ENCODE assay signal across 12 cellular contexts in genomic region chr4:610411-611261, GRCh38. TPM values are rescaled to one million over a fixed set of nuclear protein-coding genes. Genes with fewer than 3 reads are reported as not detected.
DNase-seq lines count a peak whose midpoint lies in the region; ATAC-seq and TF ChIP-seq lines count a peak whose summit lies in the region.
"Had no signal": no experiment of that assay in that cellular context is flagged by ENCODE, and none has a peak within 500 bp of the region (broad histone marks: within the 10 kb centered on the region; RNA-seq: fewer than 3 reads in every experiment).

No MANE protein-coding gene starts in this region.

- TF ChIP-seq POLR2A in IMR-90 (IDR thresholded peaks at IDR 0.05; ENCODE audit: low read depth, low read length) = no peak

- H3K4me2 ChIP-seq in IMR-90 (ENCODE audit: low read depth, low read length) = no peak overlapping the region

- dilution Hi-C loops in IMR-90 (cut with HindIII; ENCODE audit: low sequenced_read_pairs, unreplicated experiment) = no loop called here

- H2AK9ac ChIP-seq in IMR-90 (replicated peaks; ENCODE audit: low read depth, low read length, poor library complexity) = no peak overlapping the region

- no peak overlapping the region for H4K91ac ChIP-seq in IMR-90 (ENCODE audit: insufficient read depth, low read depth, low read length)

- H4K8ac ChIP-seq in IMR-90 (ENCODE audit: low read depth in 2 of 2, low read length in 2 of 2) = no peak overlapping the region

- H4K5ac ChIP-seq in IMR-90 (ENCODE audit: low read depth, low read length) = no peak overlapping the region

- H4K20me1 ChIP-seq in IMR-90 (ENCODE audit: insufficient read depth, low read length) = no peaks in the 10 kb centered on the region

- TF ChIP-seq RAD21 in IMR-90 (IDR thresholded peaks at IDR 0.05; ENCODE audit: low read length) = no peak

- intact Hi-C loops in Calu3 (cut with micrococcal nuclease; ENCODE audit: unreplicated experiment) (no loop called here), IMR-90 (cut with micrococcal nuclease) (no loop called here), left lung (cut with DNase I) (no loop called here)

- no peaks in the 10 kb centered on the region; the same call in 1 of the 2 replicates for H3K9me3 ChIP-seq in IMR-90 (ENCODE audit: control insufficient read depth, insufficient read depth, low read length)
- no peaks in the 10 kb centered on the region for H3K9me3 ChIP-seq in left lung
- H3K9me3 ChIP-seq: suprapubic skin had no signal

- H2BK20ac ChIP-seq in IMR-90 (ENCODE audit: low read depth, low read length) = no peak overlapping the region

- POLR2A ChIA-PET in IMR-90 (lab: Charles Lee; ENCODE audit: unreplicated experiment) = no interaction called here

- H2AK5ac ChIP-seq in IMR-90 (ENCODE audit: low read depth, low read length) = no peak overlapping the region

- H3K79me1 ChIP-seq in IMR-90 (ENCODE audit: low read depth in 1 of 2, low read length in 2 of 2) = no peaks in the 10 kb centered on the region

- H3K27me3 ChIP-seq in IMR-90 (ENCODE audit: control insufficient read depth, insufficient read depth, low read length) (0 out of 2 replicates have a peak, but pooled peaks cover 2% of the 10 kb centered on the region), brain microvascular endothelial cell (replicated peaks) (no peaks in the 10 kb centered on the region), left lung (peaks cover 0 to 46% of the 10 kb centered on the region in 2 donors)

- no peak overlapping the region for H3K27ac ChIP-seq in IMR-90 (ENCODE audit: insufficient read depth, low read length)
- H3K27ac ChIP-seq in brain microvascular endothelial cell = no peak overlapping the region
- H3K27ac ChIP-seq in left lung = no peak overlapping the region
- H3K27ac ChIP-seq: suprapubic skin had no signal

- no peak overlapping the region for H2BK15ac ChIP-seq in IMR-90 (ENCODE audit: low read depth, low read length)

- H3K9ac ChIP-seq in IMR-90 (ENCODE audit: low read depth, low read length) = no peak overlapping the region

- CTCF ChIA-PET in Calu3 (lab: Charles Lee) = interaction anchor here (0.5 kb wide), 1 partner anchor 1585 kb away, joined by 3 read pairs; no protein-coding TSS in a partner anchor
- CTCF ChIA-PET in IMR-90 (lab: Yijun Ruan, JAX) = no interaction called here

- TF ChIP-seq CTCF in Calu3 (IDR thresholded peaks at IDR 0.05; ENCODE audit: unreplicated experiment) (no peak), IMR-90 (conservative IDR thresholded peaks at IDR 0.05; ENCODE audit: low read depth, low read length) (no peak), brain microvascular endothelial cell (IDR thresholded peaks at IDR 0.05; ENCODE audit: low read depth, low read length, missing control alignments) (no peak), left lung (IDR thresholded peaks at IDR 0.05) (no peak)

- H3K27ac Mint-ChIP-seq in Calu3 (ENCODE audit: unreplicated experiment) = no peak overlapping the region
- H3K27ac Mint-ChIP-seq: activated naive CD4-positive, alpha-beta T cell treated with anti-CD3 and anti-CD28 coated beads, Interleukin-2, amount 50 U/mL, for 72 hours had no signal

- H3K4ac ChIP-seq in IMR-90 (ENCODE audit: low read depth, low read length) = no peak overlapping the region

- H3K4me3 Mint-ChIP-seq in Calu3 (ENCODE audit: low read depth, unreplicated experiment) = no peak overlapping the region

- ATAC-seq in IMR-90 (ENCODE audit: low read depth) = peak; percentile 80
- peak; percentile 81 for ATAC-seq in left lung
- ATAC-seq in HG03432 (IDR thresholded peaks at IDR 0.05; ENCODE audit: unreplicated experiment) = no peak
- no peak for ATAC-seq in GM18868 (IDR thresholded peaks at IDR 0.05; ENCODE audit: unreplicated experiment)
- ATAC-seq: activated naive CD4-positive, alpha-beta T cell treated with anti-CD3 and anti-CD28 coated beads, Interleukin-2, amount 50 U/mL, for 72 hours had no signal

- 48% methylated on average over 10 of the region's 10 CpGs; no CpG with 5 or more reads in 1 of the 2 experiments for WGBS in IMR-90 (ENCODE audit: extremely low coverage in 2 of 2, insufficient read length in 1 of 2), 2 experiments

- H3K36me3 ChIP-seq in IMR-90 (ENCODE audit: control insufficient read depth, insufficient read depth, low read length) (no peaks in the 10 kb centered on the region), brain microvascular endothelial cell (replicated peaks) (no peaks in the 10 kb centered on the region), left lung (no peaks in the 10 kb centered on the region)
- H3K36me3 ChIP-seq: suprapubic skin had no signal

- in situ Hi-C loops in IMR-90 (cut with MboI; ENCODE audit: low sequenced_read_pairs) = no loop called here
- in situ Hi-C loops in brain microvascular endothelial cell (cut with HindIII; ENCODE audit: low pct_ligation_motif_present, low sequenced_read_pairs) = no loop called here

- H3K4me1 ChIP-seq in IMR-90 (ENCODE audit: control insufficient read depth, insufficient read depth, low read length) (no peaks in the 10 kb centered on the region), left lung (no peaks in the 10 kb centered on the region)

- H2BK5ac ChIP-seq in IMR-90 (ENCODE audit: low read depth, low read length, poor library complexity, severe bottlenecking) = no peak overlapping the region

- H3K4me3 ChIP-seq in IMR-90 (ENCODE audit: insufficient read depth, low read depth, low read length) (no peak overlapping the region), brain microvascular endothelial cell (ENCODE audit: low read depth, low read length) (no peak overlapping the region), left lung (no peak overlapping the region)
- H3K4me3 ChIP-seq: suprapubic skin had no signal

- BruUV-seq in Calu3 (replicated peaks; lab: Mats Ljungman, UMichigan) (no TSS peak), IMR-90 (replicated peaks; lab: Mats Ljungman, UMichigan) (no TSS peak)

- H3K4me1 Mint-ChIP-seq in Calu3 (ENCODE audit: low read depth, unreplicated experiment) = no peaks in the 10 kb centered on the region

- DNase-seq in Calu3 (peak; percentile 21), IMR-90 (peak; percentile 49), brain microvascular endothelial cell (peak; percentile 34), left lung (no peak)
- no peak for DNase-seq in activated T-cell treated with anti-CD3 and anti-CD28 coated beads, Interleukin-2, amount 50 U/mL, for 1 hour
- no peak for DNase-seq in effector CD8-positive, alpha-beta T cell (lab: John Stamatoyannopoulos, UW)
- DNase-seq: T-helper 2 cell had no signal

- H3K9me1 ChIP-seq in IMR-90 (ENCODE audit: insufficient read depth, low read length) = no peaks in the 10 kb centered on the region

- H3K36me3 Mint-ChIP-seq in Calu3 (ENCODE audit: insufficient read depth, unreplicated experiment) = peaks cover 3% of the 10 kb centered on the region
- H3K36me3 Mint-ChIP-seq: activated naive CD4-positive, alpha-beta T cell treated with anti-CD3 and anti-CD28 coated beads, Interleukin-2, amount 50 U/mL, for 72 hours had no signal

- H2AFZ ChIP-seq in IMR-90 (replicated peaks; ENCODE audit: low read length, poor library complexity) = peak overlapping the region; percentile 48

- no peak overlapping the region for H3K56ac ChIP-seq in IMR-90 (ENCODE audit: extremely low read depth, insufficient read depth, low read length)

- no peak overlapping the region for H3K14ac ChIP-seq in IMR-90 (replicated peaks; ENCODE audit: low read depth, low read length)

- H3K23ac ChIP-seq in IMR-90 (ENCODE audit: low read depth, low read length) = no peak overlapping the region

- H3K27me3 Mint-ChIP-seq in Calu3 (ENCODE audit: unreplicated experiment) = peaks cover 39% of the 10 kb centered on the region

- H3K18ac ChIP-seq in IMR-90 (ENCODE audit: low read depth, low read length) = no peak overlapping the region

- peaks cover 7% of the 10 kb centered on the region for H3K9me3 Mint-ChIP-seq in Calu3 (ENCODE audit: low read depth, unreplicated experiment)

- H2BK120ac ChIP-seq in IMR-90 (ENCODE audit: low read depth, low read length) = no peak overlapping the region

TF ChIP-seq in IMR-90, 13 proteins besides CTCF, POLR2A, EP300 and RAD21 (continues in another document):
- no peak for TF ChIP-seq BHLHE40 (IDR thresholded peaks at IDR 0.05; ENCODE audit: low read depth, low read length)
- TF ChIP-seq CEBPB (IDR thresholded peaks at IDR 0.05; ENCODE audit: low read depth, low read length) = no peak
- TF ChIP-seq, protein P1, sequence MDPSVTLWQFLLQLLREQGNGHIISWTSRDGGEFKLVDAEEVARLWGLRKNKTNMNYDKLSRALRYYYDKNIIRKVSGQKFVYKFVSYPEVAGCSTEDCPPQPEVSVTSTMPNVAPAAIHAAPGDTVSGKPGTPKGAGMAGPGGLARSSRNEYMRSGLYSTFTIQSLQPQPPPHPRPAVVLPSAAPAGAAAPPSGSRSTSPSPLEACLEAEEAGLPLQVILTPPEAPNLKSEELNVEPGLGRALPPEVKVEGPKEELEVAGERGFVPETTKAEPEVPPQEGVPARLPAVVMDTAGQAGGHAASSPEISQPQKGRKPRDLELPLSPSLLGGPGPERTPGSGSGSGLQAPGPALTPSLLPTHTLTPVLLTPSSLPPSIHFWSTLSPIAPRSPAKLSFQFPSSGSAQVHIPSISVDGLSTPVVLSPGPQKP (IDR thresholded peaks at IDR 0.05; ENCODE audit: borderline replicate concordance, low read depth, low read length) = no peak
- no peak for TF ChIP-seq MAFK (IDR thresholded peaks at IDR 0.05; ENCODE audit: low read depth, low read length)
- TF ChIP-seq MAZ (IDR thresholded peaks at IDR 0.05; ENCODE audit: borderline replicate concordance, low read depth, low read length) = no peak
- TF ChIP-seq RFX5 (IDR thresholded peaks at IDR 0.05; ENCODE audit: low read depth, low read length) = no peak
- TF ChIP-seq MXI1 (IDR thresholded peaks at IDR 0.05; ENCODE audit: borderline replicate concordance, low read depth, low read length) = no peak
- TF ChIP-seq RCOR1 (IDR thresholded peaks at IDR 0.05; ENCODE audit: insufficient replicate concordance, low read length) = no peak
- TF ChIP-seq CHD1 (IDR thresholded peaks at IDR 0.05; ENCODE audit: low read depth, low read length) = no peak
- no peak for TF ChIP-seq FOS (IDR thresholded peaks at IDR 0.05; ENCODE audit: low read depth, low read length)

RNA-seq across cellular contexts. Expression of gene PDE6B, which starts 14.7 kb away (rescaled TPM):
- total RNA-seq in Calu3 (2022) (not detected in 2 replicates), IMR-90 (2012; rRNA removed) (under 0.01 TPM in 1 of 2 replicates, not detected in the other), left lung (10 to 100 TPM in 1 of 2 donors, 1 to 10 TPM in 1; 7.6 to 10.9 TPM)
- not detected in 2 replicates for polyA plus RNA-seq in IMR-90 (2012; rRNA removed)
- polyA plus RNA-seq in IMR-90 (2012; cell fraction: cytosol; rRNA removed) = 0.10 TPM in 1 of 2 replicates, not detected in the other
- 0.02 and 0.13 TPM in 2 replicates for polyA plus RNA-seq in IMR-90 (2012; cell fraction: nucleus; rRNA removed; ENCODE audit: low replicate concordance)

RNA-seq across cellular contexts. Expression of gene TMEM271, which starts 34.5 kb away (rescaled TPM):
- total RNA-seq in Calu3 (2022) (not detected in 2 replicates), IMR-90 (2012; rRNA removed) (not detected in 2 replicates), left lung (not detected)
- not detected in 2 replicates for polyA plus RNA-seq in IMR-90 (2012; rRNA removed)
- polyA plus RNA-seq in IMR-90 (2012; cell fraction: cytosol; rRNA removed) = not detected in 2 replicates
- polyA plus RNA-seq in IMR-90 (2012; cell fraction: nucleus; rRNA removed; ENCODE audit: low replicate concordance) = not detected in 2 replicates
- total RNA-seq: activated naive CD4-positive, alpha-beta T cell treated with anti-CD3 and anti-CD28 coated beads, Interleukin-2, amount 50 U/mL, for 72 hours; skeletal muscle tissue had no signal

Comparison
In these comparisons a context has a peak if more than half of its experiments do, and no peak if none do; other contexts are left out.
1. DNase-seq: peak in Calu3 (single experiment), IMR-90 (single experiment) and brain microvascular endothelial cell (single experiment); none in left lung (0 of 2), activated T-cell treated with anti-CD3 and anti-CD28 coated beads, Interleukin-2, amount 50 U/mL, for 1 hour (single experiment) and effector CD8-positive, alpha-beta T cell (single experiment).
2. ATAC-seq: peak in IMR-90 (single experiment) and left lung (single experiment); none in HG03432 (single experiment) and GM18868 (single experiment).